12 cellular contexts compared by ENCODE assay signal in the genomic region with DNA sequence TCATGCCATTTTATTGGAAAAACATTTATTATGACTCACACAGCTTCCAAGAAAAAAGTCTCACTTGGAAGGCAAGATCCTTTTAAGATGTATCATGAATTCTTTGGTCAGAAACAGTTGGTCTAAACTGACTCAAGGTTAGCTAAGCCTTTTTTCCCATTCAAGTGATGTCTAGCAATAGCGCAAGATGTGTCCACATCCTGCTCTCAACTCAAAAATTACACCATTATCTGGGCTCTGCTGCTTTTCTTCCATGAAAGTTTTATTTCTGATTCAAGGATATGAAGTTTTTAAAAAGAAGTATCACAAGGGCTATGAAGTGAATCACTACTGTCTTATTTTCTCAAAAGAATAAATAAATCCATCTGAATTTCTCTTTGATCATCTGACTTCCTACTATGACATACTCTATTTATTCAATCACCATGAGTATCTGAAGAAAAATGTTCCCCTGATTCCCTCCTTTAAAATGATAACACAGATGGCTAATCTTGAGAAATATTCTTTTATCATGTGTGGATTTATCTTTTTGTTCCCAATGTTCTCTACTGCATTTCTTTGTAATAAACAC.
DNase-seq lines count a peak whose midpoint lies in the region; ATAC-seq, FAIRE-seq and TF ChIP-seq lines count a peak whose summit lies in the region.
"Had no signal": no experiment of that assay in that cellular context is flagged by ENCODE, and none has a peak within 500 bp of the region (broad histone marks: within the 10 kb centered on the region; RNA-seq: fewer than 3 reads in every experiment).

No MANE protein-coding gene starts in this region.

- peak; percentile 72 for DNase-seq in AG08395 (ENCODE audit: low spot score)
- peak; percentile 50 for DNase-seq in HFF-Myc (ENCODE audit: extremely low read depth, low read depth)
- DNase-seq in astrocyte (ENCODE audit: low read depth): peak; percentile 96
- DNase-seq in hepatic stellate cell (ENCODE audit: low spot score): peak; percentile 50
- DNase-seq in SIG-M5 treated with dmso at 0.1 percent for 504 hours (lab: John Stamatoyannopoulos, UW; ENCODE audit: unreplicated experiment): no peak
- no peak for DNase-seq in MG63
- DNase-seq in type B pancreatic cell (ENCODE audit: extremely low spot score, unreplicated experiment): no peak
- DNase-seq: CD8-positive, alpha-beta memory T cell; NCI-H1694 had no signal

- H3K27me3 ChIP-seq in astrocyte (ENCODE audit: insufficient read depth, low read length): no peaks in the 10 kb centered on the region
- H3K27me3 ChIP-seq in MG63: no peaks in the 10 kb centered on the region

- no peaks in the 10 kb centered on the region for H3K36me3 ChIP-seq in astrocyte (ENCODE audit: insufficient read depth, low read length)
- peaks cover 3% of the 10 kb centered on the region; the same call in 1 of the 2 replicates for H3K36me3 ChIP-seq in MG63

- H3K27ac ChIP-seq in astrocyte (ENCODE audit: low read depth, low read length): peak overlapping the region; percentile 99
- H3K27ac ChIP-seq: coronary artery had no signal

- H3K4me3 ChIP-seq in HFF-Myc (replicated peaks; ENCODE audit: low read depth, low read length) (no peak overlapping the region), astrocyte (ENCODE audit: insufficient read depth, low read depth, low read length) (peak overlapping the region; percentile 43), MG63 (no peak overlapping the region)
- H3K4me3 ChIP-seq: coronary artery had no signal

- H4K20me1 ChIP-seq in astrocyte (ENCODE audit: insufficient read depth, low read length): no peaks in the 10 kb centered on the region

- H3K4me1 Mint-ChIP-seq in astrocyte (ENCODE audit: low read depth, unreplicated experiment) (peaks cover 12% of the 10 kb centered on the region), type B pancreatic cell (ENCODE audit: unreplicated experiment) (no peaks in the 10 kb centered on the region)
- H3K4me1 Mint-ChIP-seq: activated T-helper 17 cell treated with anti-CD3 and anti-CD28 coated beads, Interleukin-2, amount 50 U/mL, for 72 hours; CD8-positive, alpha-beta memory T cell had no signal

- H3K79me2 ChIP-seq in astrocyte (ENCODE audit: insufficient read depth, low read length): peaks cover 6% of the 10 kb centered on the region

- TF ChIP-seq CTCF in HFF-Myc (IDR thresholded peaks at IDR 0.05; ENCODE audit: low read depth, low read length, missing control alignments): no peak
- no peak for TF ChIP-seq CTCF in astrocyte (IDR thresholded peaks at IDR 0.05; ENCODE audit: insufficient read depth, low read depth, low read length)
- no peak for TF ChIP-seq CTCF in type B pancreatic cell (conservative IDR thresholded peaks at IDR 0.05)

- FAIRE-seq in astrocyte (lab: Jason Lieb, UNC): peak; percentile 65

- H3K4me1 ChIP-seq in astrocyte (ENCODE audit: insufficient read depth, low read length): peaks cover 17% of the 10 kb centered on the region

- peak overlapping the region; percentile 83 for H3K4me2 ChIP-seq in astrocyte (ENCODE audit: low read length)

- H3K27me3 Mint-ChIP-seq in astrocyte (ENCODE audit: low read depth, unreplicated experiment) (no peaks in the 10 kb centered on the region), type B pancreatic cell (no peaks in the 10 kb centered on the region)
- H3K27me3 Mint-ChIP-seq: activated T-helper 17 cell treated with anti-CD3 and anti-CD28 coated beads, Interleukin-2, amount 50 U/mL, for 72 hours; CD8-positive, alpha-beta memory T cell had no signal

- H3K9me3 Mint-ChIP-seq in astrocyte (ENCODE audit: unreplicated experiment) (no peaks in the 10 kb centered on the region), type B pancreatic cell (no peaks in the 10 kb centered on the region)
- H3K9me3 Mint-ChIP-seq: activated T-helper 17 cell treated with anti-CD3 and anti-CD28 coated beads, Interleukin-2, amount 50 U/mL, for 72 hours; CD8-positive, alpha-beta memory T cell had no signal

- peak overlapping the region; percentile 85 for H3K9ac ChIP-seq in astrocyte (ENCODE audit: low read length)

- H2AFZ ChIP-seq in astrocyte (ENCODE audit: low read depth, low read length): no peak overlapping the region

- ATAC-seq in GM21526 (IDR thresholded peaks at IDR 0.05; ENCODE audit: low FRiP score, unreplicated experiment): no peak

- H3K36me3 Mint-ChIP-seq in astrocyte (ENCODE audit: low read depth, unreplicated experiment) (no peaks in the 10 kb centered on the region), type B pancreatic cell (no peaks in the 10 kb centered on the region)

- H3K27ac Mint-ChIP-seq in astrocyte (ENCODE audit: unreplicated experiment): peak overlapping the region; percentile 93
- no peak overlapping the region for H3K27ac Mint-ChIP-seq in type B pancreatic cell
- H3K27ac Mint-ChIP-seq: activated T-helper 17 cell treated with anti-CD3 and anti-CD28 coated beads, Interleukin-2, amount 50 U/mL, for 72 hours; CD8-positive, alpha-beta memory T cell had no signal

- no peak overlapping the region for H3K4me3 Mint-ChIP-seq in astrocyte (ENCODE audit: unreplicated experiment)
- H3K4me3 Mint-ChIP-seq in type B pancreatic cell: no peak overlapping the region
- H3K4me3 Mint-ChIP-seq: activated T-helper 17 cell treated with anti-CD3 and anti-CD28 coated beads, Interleukin-2, amount 50 U/mL, for 72 hours; CD8-positive, alpha-beta memory T cell had no signal

- H3K9me3 ChIP-seq in astrocyte (ENCODE audit: insufficient read depth, low read depth, low read length): no peaks in the 10 kb centered on the region
- peaks cover 3% of the 10 kb centered on the region; the same call in 1 of the 2 replicates for H3K9me3 ChIP-seq in MG63

Comparison
In these comparisons a context has a peak if more than half of its experiments do, and no peak if none do; other contexts are left out.
1. DNase-seq: peak in AG08395 (single experiment), HFF-Myc (single experiment), astrocyte (single experiment) and hepatic stellate cell (single experiment); none in SIG-M5 treated with dmso at 0.1 percent for 504 hours (single experiment), MG63 (single experiment) and type B pancreatic cell (single experiment).